In genomic region chr6:26404534-26404933, GRCh38 we compare ENCODE assay signal across 15 cellular contexts. TPM values are rescaled to one million over a fixed set of nuclear protein-coding genes. Genes with fewer than 3 reads are reported as not detected.
DNase-seq lines count a peak whose midpoint lies in the region; ATAC-seq and TF ChIP-seq lines count a peak whose summit lies in the region.
"Had no signal": no experiment of that assay in that cellular context is flagged by ENCODE, and none has a peak within 500 bp of the region (broad histone marks: within the 10 kb centered on the region; RNA-seq: fewer than 3 reads in every experiment).

No MANE protein-coding gene starts in this region.

- ATAC-seq in activated naive CD4-positive, alpha-beta T cell treated with anti-CD3 and anti-CD28 coated beads, Interleukin-2, amount 50 U/mL, for 72 hours = no peak
- no peak for ATAC-seq in central memory CD8-positive, alpha-beta T cell (replicated peaks; ENCODE audit: extremely low read depth, poor library complexity, severe bottlenecking)
- ATAC-seq in upper lobe of right lung = no peak
- ATAC-seq: PC-3 had no signal

- H4K20me1 ChIP-seq in OCI-LY7 (ENCODE audit: insufficient read depth, low read length) = no peaks in the 10 kb centered on the region

- H3K27ac ChIP-seq in OCI-LY7 (ENCODE audit: low read depth, low read length, poor library complexity, severe bottlenecking) (peak overlapping the region; percentile 42), upper lobe of right lung (no peak overlapping the region)
- H3K27ac ChIP-seq: esophagus muscularis mucosa, SK-N-MC had no signal

- H3K9me3 ChIP-seq in OCI-LY7 (ENCODE audit: low read length) (no peaks in the 10 kb centered on the region), upper lobe of right lung (no peaks in the 10 kb centered on the region)
- H3K9me3 ChIP-seq: esophagus muscularis mucosa had no signal

- H3K79me2 ChIP-seq in OCI-LY7 (ENCODE audit: insufficient read depth, low read depth, low read length) = peaks cover 25% of the 10 kb centered on the region; the same call in 1 of the 2 replicates

- H3K9me2 ChIP-seq in OCI-LY7 (ENCODE audit: insufficient read depth, low read length) = no peaks in the 10 kb centered on the region

- intact Hi-C loops in OCI-LY7 (cut with micrococcal nuclease; ENCODE audit: unreplicated experiment) (no loop called here), upper lobe of right lung (cut with DNase I) (no loop called here)

- POLR2A ChIA-PET in OCI-LY7 (lab: Charles Lee) = interaction anchor here (0.6 to 1.0 kb wide), 5 partner anchors 21 to 66 kb away, joined by 3 to 6 read pairs (median 4); no protein-coding TSS in a partner anchor

- H2AFZ ChIP-seq in OCI-LY7 (ENCODE audit: low read length) = peak overlapping the region; percentile 4; the same call in 1 of the 2 replicates
- H2AFZ ChIP-seq: GM23338 had no signal

- H3K36me3 Mint-ChIP-seq in activated naive CD4-positive, alpha-beta T cell treated with anti-CD3 and anti-CD28 coated beads, Interleukin-2, amount 10 ng/mL, durations not matched to agents 7 days and 5 days = peaks cover 47% of the 10 kb centered on the region
- H3K36me3 Mint-ChIP-seq in activated naive CD4-positive, alpha-beta T cell treated with anti-CD3 and anti-CD28 coated beads, Interleukin-2, amount 50 U/mL, for 72 hours = peaks cover 22 to 26% of the 10 kb centered on the region in 2 donors
- peaks cover 54% of the 10 kb centered on the region for H3K36me3 Mint-ChIP-seq in central memory CD8-positive, alpha-beta T cell (ENCODE audit: insufficient read depth)
- peaks cover 6% of the 10 kb centered on the region for H3K36me3 Mint-ChIP-seq in chondrocyte (ENCODE audit: low read depth)

- BruUV-seq in OCI-LY7 (replicated peaks; lab: Mats Ljungman, UMichigan) = no TSS peak

- H3K36me3 ChIP-seq in OCI-LY7 (ENCODE audit: insufficient read depth, low read length) (peaks cover 41% of the 10 kb centered on the region), upper lobe of right lung (peaks cover 37% of the 10 kb centered on the region)

- H3K4me1 Mint-ChIP-seq in activated naive CD4-positive, alpha-beta T cell treated with anti-CD3 and anti-CD28 coated beads, Interleukin-2, amount 10 ng/mL, durations not matched to agents 7 days and 5 days = peaks cover 57% of the 10 kb centered on the region
- H3K4me1 Mint-ChIP-seq in central memory CD8-positive, alpha-beta T cell = peaks cover 63% of the 10 kb centered on the region
- peaks cover 12% of the 10 kb centered on the region for H3K4me1 Mint-ChIP-seq in chondrocyte (ENCODE audit: low read depth)

- H3K4me3 ChIP-seq in OCI-LY7 (ENCODE audit: low read depth, low read length, poor library complexity, severe bottlenecking) (peak overlapping the region; percentile 82), upper lobe of right lung (peak overlapping the region; percentile 19)
- H3K4me3 ChIP-seq: esophagus muscularis mucosa, GM23338, SK-N-MC had no signal

- peak overlapping the region; percentile 84 for H3K4me2 ChIP-seq in OCI-LY7 (ENCODE audit: low read length)
- H3K4me2 ChIP-seq: GM23338 had no signal

- CTCF ChIA-PET in activated naive CD4-positive, alpha-beta T cell treated with anti-CD3 and anti-CD28 coated beads, Interleukin-2, amount 10 ng/mL, durations not matched to agents 7 days and 5 days (lab: Charles Lee) = interaction anchor here (1.5 kb wide), 1 partner anchor 63 kb away, joined by 3 read pairs; no protein-coding TSS in a partner anchor
- CTCF ChIA-PET in OCI-LY7 (lab: Charles Lee; ENCODE audit: unreplicated experiment) = no interaction called here

- H3K9me3 Mint-ChIP-seq in activated naive CD4-positive, alpha-beta T cell treated with anti-CD3 and anti-CD28 coated beads, Interleukin-2, amount 10 ng/mL, durations not matched to agents 7 days and 5 days = no peaks in the 10 kb centered on the region
- no peaks in the 10 kb centered on the region for H3K9me3 Mint-ChIP-seq in activated naive CD4-positive, alpha-beta T cell treated with anti-CD3 and anti-CD28 coated beads, Interleukin-2, amount 50 U/mL, for 72 hours
- H3K9me3 Mint-ChIP-seq in central memory CD8-positive, alpha-beta T cell = no peaks in the 10 kb centered on the region
- no peaks in the 10 kb centered on the region for H3K9me3 Mint-ChIP-seq in chondrocyte (ENCODE audit: low read depth)
- H3K9me3 Mint-ChIP-seq: GM23338 had no signal

- H3K27ac Mint-ChIP-seq in activated naive CD4-positive, alpha-beta T cell treated with anti-CD3 and anti-CD28 coated beads, Interleukin-2, amount 10 ng/mL, durations not matched to agents 7 days and 5 days = no peak overlapping the region
- H3K27ac Mint-ChIP-seq in activated naive CD4-positive, alpha-beta T cell treated with anti-CD3 and anti-CD28 coated beads, Interleukin-2, amount 50 U/mL, for 72 hours = no peak overlapping the region
- H3K27ac Mint-ChIP-seq in central memory CD8-positive, alpha-beta T cell (ENCODE audit: low read depth) = peak overlapping the region; percentile 52
- H3K27ac Mint-ChIP-seq in chondrocyte (ENCODE audit: unreplicated experiment) = no peak overlapping the region
- H3K27ac Mint-ChIP-seq: GM23338 had no signal

- H3K4me1 ChIP-seq in OCI-LY7 (ENCODE audit: insufficient read depth, low read length, poor library complexity, severe bottlenecking) (peaks cover 55% of the 10 kb centered on the region), upper lobe of right lung (peaks cover 23% of the 10 kb centered on the region)

- H3K27me3 Mint-ChIP-seq in activated naive CD4-positive, alpha-beta T cell treated with anti-CD3 and anti-CD28 coated beads, Interleukin-2, amount 10 ng/mL, durations not matched to agents 7 days and 5 days = no peaks in the 10 kb centered on the region
- H3K27me3 Mint-ChIP-seq in central memory CD8-positive, alpha-beta T cell = no peaks in the 10 kb centered on the region
- no peaks in the 10 kb centered on the region for H3K27me3 Mint-ChIP-seq in chondrocyte (ENCODE audit: low read depth)

- H3K27me3 ChIP-seq in upper lobe of right lung = no peaks in the 10 kb centered on the region
- H3K27me3 ChIP-seq: esophagus muscularis mucosa had no signal

- TF ChIP-seq CTCF in OCI-LY7 (conservative IDR thresholded peaks at IDR 0.05; ENCODE audit: low read length) (no peak), upper lobe of right lung (IDR thresholded peaks at IDR 0.05) (no peak), chondrocyte (IDR thresholded peaks at IDR 0.05) (no peak)

- no peak for DNase-seq in activated naive CD4-positive, alpha-beta T cell treated with anti-CD3 and anti-CD28 coated beads, Interleukin-2, amount 10 ng/mL, durations not matched to agents 7 days and 5 days
- no peak for DNase-seq in activated naive CD4-positive, alpha-beta T cell treated with anti-CD3 and anti-CD28 coated beads, Interleukin-2, amount 50 U/mL, for 72 hours (ENCODE audit: low spot score in 2 of 2)
- DNase-seq in OCI-LY7 (ENCODE audit: low spot score) = peak; percentile 51
- no peak for DNase-seq in central memory CD8-positive, alpha-beta T cell (ENCODE audit: low spot score in 2 of 2)
- no peak for DNase-seq in upper lobe of right lung
- DNase-seq in chondrocyte (ENCODE audit: low spot score) = no peak
- no peak for DNase-seq in NCI-H187 (lab: John Stamatoyannopoulos, UW)
- DNase-seq in HUDEP-2 (lab: John Stamatoyannopoulos, UW; ENCODE audit: unreplicated experiment in 76 of 76) = no peak
- DNase-seq: activated CD8-positive, alpha-beta memory T cell treated with anti-CD3 and anti-CD28 coated beads for 24 hours; NCI-H187 treated with DMSO at 0.1 percent for 48 hours; NCI-H510A treated with DMSO at 0.1 percent for 48 hours; PC-3 had no signal

- H3K4me3 Mint-ChIP-seq in activated naive CD4-positive, alpha-beta T cell treated with anti-CD3 and anti-CD28 coated beads, Interleukin-2, amount 10 ng/mL, durations not matched to agents 7 days and 5 days = peak overlapping the region; percentile 62
- H3K4me3 Mint-ChIP-seq in central memory CD8-positive, alpha-beta T cell = peak overlapping the region; percentile 98
- H3K4me3 Mint-ChIP-seq in chondrocyte (ENCODE audit: unreplicated experiment) = no peak overlapping the region
- H3K4me3 Mint-ChIP-seq: GM23338 had no signal

RNA-seq across cellular contexts. Expression of gene BTN3A1, which starts 2.5 kb away (rescaled TPM):
- 10 to 100 TPM; 47.8 to 79.8 TPM for total RNA-seq in activated naive CD4-positive, alpha-beta T cell treated with anti-CD3 and anti-CD28 coated beads, Interleukin-2, amount 50 U/mL, for 72 hours
- total RNA-seq in OCI-LY7 (2014; rRNA removed; shearing (Covaris generic)) = 33.4 and 34.6 TPM in 2 replicates
- total RNA-seq in OCI-LY7 (2022) = 33.3 and 46.5 TPM in 2 replicates
- total RNA-seq in upper lobe of right lung = 52.2 TPM
- 10.9 to 19.3 TPM (median 11.6 TPM) in 3 replicates for total RNA-seq in chondrocyte

RNA-seq across cellular contexts. Expression of gene BTN2A2, which starts 21.6 kb away (rescaled TPM):
- 10 to 100 TPM; 23.5 to 43.5 TPM for total RNA-seq in activated naive CD4-positive, alpha-beta T cell treated with anti-CD3 and anti-CD28 coated beads, Interleukin-2, amount 50 U/mL, for 72 hours
- 42.0 and 45.1 TPM in 2 replicates for total RNA-seq in OCI-LY7 (2014; rRNA removed; shearing (Covaris generic))
- 35.0 and 44.8 TPM in 2 replicates for total RNA-seq in OCI-LY7 (2022)
- total RNA-seq in upper lobe of right lung = 25.6 TPM
- 18.0 to 18.9 TPM (median 18.2 TPM) in 3 replicates for total RNA-seq in chondrocyte

RNA-seq across cellular contexts. Expression of gene BTN3A3, which starts 35.8 kb away (rescaled TPM):
- 10 to 100 TPM; 49.7 to 63.8 TPM for total RNA-seq in activated naive CD4-positive, alpha-beta T cell treated with anti-CD3 and anti-CD28 coated beads, Interleukin-2, amount 50 U/mL, for 72 hours
- total RNA-seq in OCI-LY7 (2014; rRNA removed; shearing (Covaris generic)) = 17.4 and 20.5 TPM in 2 replicates
- total RNA-seq in OCI-LY7 (2022) (22.1 and 26.9 TPM in 2 replicates), upper lobe of right lung (46.9 TPM), chondrocyte (8.6 to 23.7 TPM (median 9.3 TPM) in 3 replicates)

RNA-seq across cellular contexts. Expression of gene BTN3A2, which starts 39.5 kb away (rescaled TPM):
- 100 to 1,000 TPM in 1 of 2 donors, 10 to 100 TPM in 1; 78.2 to 121 TPM for total RNA-seq in activated naive CD4-positive, alpha-beta T cell treated with anti-CD3 and anti-CD28 coated beads, Interleukin-2, amount 50 U/mL, for 72 hours
- 47.9 and 54.5 TPM in 2 replicates for total RNA-seq in OCI-LY7 (2014; rRNA removed; shearing (Covaris generic))
- total RNA-seq in OCI-LY7 (2022) (70.8 and 95.7 TPM in 2 replicates), upper lobe of right lung (65.2 TPM), chondrocyte (7.2 to 18.0 TPM (median 7.7 TPM) in 3 replicates)

RNA-seq across cellular contexts. Expression of gene BTN2A1, which starts 53.2 kb away (rescaled TPM):
- total RNA-seq in activated naive CD4-positive, alpha-beta T cell treated with anti-CD3 and anti-CD28 coated beads, Interleukin-2, amount 50 U/mL, for 72 hours = 10 to 100 TPM; 21.8 to 37.0 TPM
- total RNA-seq in OCI-LY7 (2014; rRNA removed; shearing (Covaris generic)) = 15.4 and 22.8 TPM in 2 replicates
- total RNA-seq in OCI-LY7 (2022) (23.4 and 23.5 TPM in 2 replicates), upper lobe of right lung (26.3 TPM), chondrocyte (28.3 to 33.6 TPM (median 33.3 TPM) in 3 replicates)
